Comparison of ENCODE assay signal across 20 cellular contexts in genomic region chr7:71266912-71267311, GRCh38.
DNase-seq lines count a peak whose midpoint lies in the region; ATAC-seq and TF ChIP-seq lines count a peak whose summit lies in the region.
"Had no signal": no experiment of that assay in that cellular context is flagged by ENCODE, and none has a peak within 500 bp of the region (broad histone marks: within the 10 kb centered on the region; RNA-seq: fewer than 3 reads in every experiment).

No MANE protein-coding gene starts in this region.

- TF ChIP-seq EP300 in esophagus muscularis mucosa (IDR thresholded peaks at IDR 0.05) (peak; percentile 68), sigmoid colon (IDR thresholded peaks at IDR 0.05) (peak in 1 of 4 donors; percentile 50)

- intact Hi-C loops in esophagus muscularis mucosa (cut with DNase I) (no loop called here), sigmoid colon (cut with DNase I) (no loop called here)
- intact Hi-C loops in activated CD8-positive, alpha-beta T cell treated with anti-CD3 and anti-CD28 coated beads for 36 hours (cut with micrococcal nuclease): no loop called here

- POLR2A ChIA-PET in activated CD8-positive, alpha-beta T cell treated with anti-CD3 and anti-CD28 coated beads for 36 hours (lab: Charles Lee): no interaction called here

- H3K4me3 Mint-ChIP-seq in chondrocyte (ENCODE audit: unreplicated experiment): no peak overlapping the region
- no peak overlapping the region for H3K4me3 Mint-ChIP-seq in activated CD8-positive, alpha-beta T cell treated with anti-CD3 and anti-CD28 coated beads for 36 hours
- H3K4me3 Mint-ChIP-seq: CD4-positive, CD25-positive, alpha-beta regulatory T cell; CD8-positive, alpha-beta memory T cell; HFFc6 had no signal

- ATAC-seq in HG03571 (IDR thresholded peaks at IDR 0.05; ENCODE audit: unreplicated experiment): no peak
- no peak for ATAC-seq in activated CD8-positive, alpha-beta T cell treated with anti-CD3 and anti-CD28 coated beads for 36 hours
- ATAC-seq: GM12878, HCT116 had no signal

- H3K27me3 Mint-ChIP-seq in chondrocyte (ENCODE audit: low read depth): no peaks in the 10 kb centered on the region
- H3K27me3 Mint-ChIP-seq in activated CD8-positive, alpha-beta T cell treated with anti-CD3 and anti-CD28 coated beads for 36 hours: no peaks in the 10 kb centered on the region
- H3K27me3 Mint-ChIP-seq: CD4-positive, CD25-positive, alpha-beta regulatory T cell had no signal

- H3K9me3 ChIP-seq in esophagus muscularis mucosa (peaks cover 0 to 10% (median 8%) of the 10 kb centered on the region in 4 donors), sigmoid colon (peaks cover 4 to 10% (median 7%) of the 10 kb centered on the region in 4 donors)
- H3K9me3 ChIP-seq: BE2C had no signal

- H3K36me3 Mint-ChIP-seq in chondrocyte (ENCODE audit: low read depth): peaks cover 2% of the 10 kb centered on the region
- H3K36me3 Mint-ChIP-seq in activated CD8-positive, alpha-beta T cell treated with anti-CD3 and anti-CD28 coated beads for 36 hours (ENCODE audit: low read depth): no peaks in the 10 kb centered on the region
- H3K36me3 Mint-ChIP-seq: CD4-positive, CD25-positive, alpha-beta regulatory T cell; CD8-positive, alpha-beta memory T cell had no signal

- DNase-seq in chondrocyte (ENCODE audit: low spot score) (no peak), esophagus muscularis mucosa (ENCODE audit: extremely low spot score) (no peak), sigmoid colon (no peak)
- DNase-seq in stimulated activated CD4-positive, alpha-beta T cell treated with anti-CD3 and anti-CD28 coated beads, Interleukin-4, amount 100 ng/mL, for 24 hours: no peak
- DNase-seq in activated CD8-positive, alpha-beta T cell treated with anti-CD3 and anti-CD28 coated beads for 36 hours: no peak
- DNase-seq: ACHN; BE2C; C1 segment of cervical spinal cord; CD4-positive, CD25-positive, alpha-beta regulatory T cell; CD8-positive, alpha-beta memory T cell; COR-L47; DMS 273 treated with DMSO at 0.1 percent for 48 hours; DMS53; DND-41; EL; HFFc6; IMR-90 had no signal

- peaks cover 9% of the 10 kb centered on the region for H3K9me3 Mint-ChIP-seq in chondrocyte (ENCODE audit: low read depth)
- H3K9me3 Mint-ChIP-seq in activated CD8-positive, alpha-beta T cell treated with anti-CD3 and anti-CD28 coated beads for 36 hours: peaks cover 21% of the 10 kb centered on the region

- H3K27ac ChIP-seq in esophagus muscularis mucosa (replicated peaks in 1 of 4) (peak overlapping the region in 2 of 4 donors; percentile 11 to 55), sigmoid colon (peak overlapping the region in 3 of 4 donors; percentile 32 to 59 (median 52))

- CTCF ChIA-PET in activated CD8-positive, alpha-beta T cell treated with anti-CD3 and anti-CD28 coated beads for 36 hours (lab: Charles Lee): no interaction called here

- TF ChIP-seq CTCF in chondrocyte (IDR thresholded peaks at IDR 0.05) (no peak), esophagus muscularis mucosa (IDR thresholded peaks at IDR 0.05) (no peak), sigmoid colon (IDR thresholded peaks at IDR 0.05) (no peak)
- TF ChIP-seq CTCF in activated CD8-positive, alpha-beta T cell treated with anti-CD3 and anti-CD28 coated beads for 36 hours (IDR thresholded peaks at IDR 0.05): no peak

- H3K4me3 ChIP-seq in esophagus muscularis mucosa (no peak overlapping the region), sigmoid colon (no peak overlapping the region)
- H3K4me3 ChIP-seq: GM12878 had no signal

- H3K36me3 ChIP-seq in esophagus muscularis mucosa (no peaks in the 10 kb centered on the region), sigmoid colon (no peaks in the 10 kb centered on the region)
- H3K36me3 ChIP-seq: BE2C had no signal

- no peaks in the 10 kb centered on the region for H3K27me3 ChIP-seq in esophagus muscularis mucosa
- H3K27me3 ChIP-seq in sigmoid colon: no peaks in the 10 kb centered on the region
- H3K27me3 ChIP-seq: BE2C had no signal

- H3K4me1 ChIP-seq in esophagus muscularis mucosa: peaks cover 19 to 54% (median 42%) of the 10 kb centered on the region in 4 donors
- H3K4me1 ChIP-seq in sigmoid colon: peaks cover 0 to 56% (median 46%) of the 10 kb centered on the region in 4 donors
- H3K4me1 ChIP-seq: BE2C had no signal

- H3K4me1 Mint-ChIP-seq in chondrocyte (ENCODE audit: low read depth): peaks cover 39% of the 10 kb centered on the region
- no peaks in the 10 kb centered on the region for H3K4me1 Mint-ChIP-seq in activated CD8-positive, alpha-beta T cell treated with anti-CD3 and anti-CD28 coated beads for 36 hours (ENCODE audit: low read depth)
- H3K4me1 Mint-ChIP-seq: CD4-positive, CD25-positive, alpha-beta regulatory T cell; CD8-positive, alpha-beta memory T cell had no signal

- peak overlapping the region; percentile 66 for H3K27ac Mint-ChIP-seq in chondrocyte (ENCODE audit: unreplicated experiment)
- H3K27ac Mint-ChIP-seq in activated CD8-positive, alpha-beta T cell treated with anti-CD3 and anti-CD28 coated beads for 36 hours: no peak overlapping the region
- H3K27ac Mint-ChIP-seq: CD4-positive, CD25-positive, alpha-beta regulatory T cell; CD8-positive, alpha-beta memory T cell; HFFc6 had no signal

- 65% methylated on average over 7 of the region's 7 CpGs for WGBS in esophagus muscularis mucosa
- WGBS in sigmoid colon, 2 donors: 69 to 72% methylated on average over 7 of the region's 7 CpGs

- TF ChIP-seq POLR2A in esophagus muscularis mucosa (IDR thresholded peaks at IDR 0.05; ENCODE audit: low read depth) (no peak), sigmoid colon (IDR thresholded peaks at IDR 0.05) (no peak)
